10 cellular contexts compared by ENCODE assay signal in genomic region chr2:70965506-70965905, GRCh38. TPM values are rescaled to one million over a fixed set of nuclear protein-coding genes. Genes with fewer than 3 reads are reported as not detected.
DNase-seq lines count a peak whose midpoint lies in the region; ATAC-seq lines count a peak whose summit lies in the region.
"Had no signal": no experiment of that assay in that cellular context is flagged by ENCODE, and none has a peak within 500 bp of the region (broad histone marks: within the 10 kb centered on the region; RNA-seq: fewer than 3 reads in every experiment).

No MANE protein-coding gene starts in this region.

- H3K4me1 ChIP-seq in iPS-20b (ENCODE audit: insufficient read depth, low read length): peaks cover 3% of the 10 kb centered on the region; the same call in 1 of the 2 replicates

- H3K36me3 Mint-ChIP-seq in activated CD4-positive, alpha-beta T cell treated with anti-CD3 and anti-CD28 coated beads for 36 hours (ENCODE audit: low read depth): no peaks in the 10 kb centered on the region
- H3K36me3 Mint-ChIP-seq in activated T-helper 17 cell treated with anti-CD3 and anti-CD28 coated beads, Interleukin-2, amount 50 U/mL, for 72 hours (ENCODE audit: low read depth): no peaks in the 10 kb centered on the region
- H3K36me3 Mint-ChIP-seq in stimulated activated naive B cell treated with anti-CD40 and anti-IgM and Interleukin-4, amounts not matched to agents 10 μg/mL and 1 μg/mL and 100 μg/mL, for 72 hours: no peaks in the 10 kb centered on the region

- intact Hi-C loops in activated CD4-positive, alpha-beta T cell treated with anti-CD3 and anti-CD28 coated beads for 36 hours (cut with DNase I, micrococcal nuclease): loop anchor here (1.0 to 2.0 kb wide), 4 partner anchors 12 to 36 kb away; no protein-coding TSS in a partner anchor

- peaks cover 76% of the 10 kb centered on the region for H3K27me3 ChIP-seq in iPS-20b (ENCODE audit: insufficient read depth, low read length)
- H3K27me3 ChIP-seq: adrenal gland had no signal

- H3K27me3 Mint-ChIP-seq in activated CD4-positive, alpha-beta T cell treated with anti-CD3 and anti-CD28 coated beads for 36 hours: peaks cover 16% of the 10 kb centered on the region
- peaks cover 15% of the 10 kb centered on the region for H3K27me3 Mint-ChIP-seq in activated T-helper 17 cell treated with anti-CD3 and anti-CD28 coated beads, Interleukin-2, amount 50 U/mL, for 72 hours
- H3K27me3 Mint-ChIP-seq in stimulated activated naive B cell treated with anti-CD40 and anti-IgM and Interleukin-4, amounts not matched to agents 10 μg/mL and 1 μg/mL and 100 μg/mL, for 72 hours: peaks cover 43 to 48% of the 10 kb centered on the region in 2 donors

- H3K9me3 ChIP-seq in iPS-20b (ENCODE audit: insufficient read depth, low read depth, low read length): no peaks in the 10 kb centered on the region
- H3K9me3 ChIP-seq: adrenal gland had no signal

- no peaks in the 10 kb centered on the region for H3K9me3 Mint-ChIP-seq in activated CD4-positive, alpha-beta T cell treated with anti-CD3 and anti-CD28 coated beads for 36 hours (ENCODE audit: low read depth)
- no peaks in the 10 kb centered on the region for H3K9me3 Mint-ChIP-seq in activated T-helper 17 cell treated with anti-CD3 and anti-CD28 coated beads, Interleukin-2, amount 50 U/mL, for 72 hours
- H3K9me3 Mint-ChIP-seq in stimulated activated naive B cell treated with anti-CD40 and anti-IgM and Interleukin-4, amounts not matched to agents 10 μg/mL and 1 μg/mL and 100 μg/mL, for 72 hours: no peaks in the 10 kb centered on the region

- DNase-seq in activated CD4-positive, alpha-beta T cell treated with anti-CD3 and anti-CD28 coated beads for 36 hours: no peak
- no peak for DNase-seq in activated CD4-positive, alpha-beta T cell treated with anti-CD3 and anti-CD28 coated beads for 1 hour
- DNase-seq in stimulated activated naive B cell treated with anti-CD40 and anti-IgM and Interleukin-4, amounts not matched to agents 10 μg/mL and 1 μg/mL and 100 μg/mL, for 72 hours: no peak
- no peak for DNase-seq in H4 (ENCODE audit: low spot score)
- no peak for DNase-seq in NCI-H1694 treated with DMSO at 0.1 percent for 48 hours (lab: John Stamatoyannopoulos, UW)
- DNase-seq: NCI-H226 had no signal

- H3K4me3 Mint-ChIP-seq in activated CD4-positive, alpha-beta T cell treated with anti-CD3 and anti-CD28 coated beads for 36 hours: peak overlapping the region; percentile 77
- peak overlapping the region; percentile 80 for H3K4me3 Mint-ChIP-seq in activated T-helper 17 cell treated with anti-CD3 and anti-CD28 coated beads, Interleukin-2, amount 50 U/mL, for 72 hours
- peak overlapping the region; percentile 80 to 87 for H3K4me3 Mint-ChIP-seq in stimulated activated naive B cell treated with anti-CD40 and anti-IgM and Interleukin-4, amounts not matched to agents 10 μg/mL and 1 μg/mL and 100 μg/mL, for 72 hours

- H3K27ac ChIP-seq in iPS-20b (ENCODE audit: low read length): no peak overlapping the region
- H3K27ac ChIP-seq: adrenal gland had no signal

- H3K4me1 Mint-ChIP-seq in activated CD4-positive, alpha-beta T cell treated with anti-CD3 and anti-CD28 coated beads for 36 hours: peaks cover 4% of the 10 kb centered on the region
- H3K4me1 Mint-ChIP-seq in activated T-helper 17 cell treated with anti-CD3 and anti-CD28 coated beads, Interleukin-2, amount 50 U/mL, for 72 hours: peaks cover 5% of the 10 kb centered on the region
- peaks cover 4 to 9% of the 10 kb centered on the region in 2 donors for H3K4me1 Mint-ChIP-seq in stimulated activated naive B cell treated with anti-CD40 and anti-IgM and Interleukin-4, amounts not matched to agents 10 μg/mL and 1 μg/mL and 100 μg/mL, for 72 hours

- H3K36me3 ChIP-seq in iPS-20b (ENCODE audit: insufficient read depth, low read depth, low read length): no peaks in the 10 kb centered on the region
- H3K36me3 ChIP-seq: adrenal gland had no signal

- CTCF ChIA-PET in activated CD4-positive, alpha-beta T cell treated with anti-CD3 and anti-CD28 coated beads for 36 hours (lab: Charles Lee): interaction anchor here (0.6 to 5.8 kb wide), 12 partner anchors 8 to 207 kb away, joined by 3 to 44 read pairs (median 10); partner anchors contain the start of gene ANKRD53

- H3K9ac ChIP-seq in iPS-20b (ENCODE audit: low read depth, low read length): no peak overlapping the region

- peak overlapping the region; percentile 48; the same call in 1 of the 2 replicates for H3K4me3 ChIP-seq in iPS-20b (ENCODE audit: low read length)

- ATAC-seq in activated CD4-positive, alpha-beta T cell treated with anti-CD3 and anti-CD28 coated beads for 36 hours: no peak
- ATAC-seq in activated T-helper 17 cell treated with anti-CD3 and anti-CD28 coated beads, Interleukin-2, amount 50 U/mL, for 72 hours (replicated peaks): no peak
- no peak for ATAC-seq in stimulated activated naive B cell treated with anti-CD40 and anti-IgM and Interleukin-4, amounts not matched to agents 10 μg/mL and 1 μg/mL and 100 μg/mL, for 72 hours (replicated peaks)
- no peak for ATAC-seq in HG03342 (IDR thresholded peaks at IDR 0.05; ENCODE audit: unreplicated experiment)

- POLR2A ChIA-PET in activated CD4-positive, alpha-beta T cell treated with anti-CD3 and anti-CD28 coated beads for 36 hours (lab: Charles Lee): no interaction called here

- H3K27ac Mint-ChIP-seq in activated CD4-positive, alpha-beta T cell treated with anti-CD3 and anti-CD28 coated beads for 36 hours: no peak overlapping the region
- no peak overlapping the region for H3K27ac Mint-ChIP-seq in activated T-helper 17 cell treated with anti-CD3 and anti-CD28 coated beads, Interleukin-2, amount 50 U/mL, for 72 hours
- H3K27ac Mint-ChIP-seq in stimulated activated naive B cell treated with anti-CD40 and anti-IgM and Interleukin-4, amounts not matched to agents 10 μg/mL and 1 μg/mL and 100 μg/mL, for 72 hours: no peak overlapping the region

RNA-seq across cellular contexts. Expression of gene ANKRD53, which starts 12.9 kb away (rescaled TPM):
- total RNA-seq in activated CD4-positive, alpha-beta T cell treated with anti-CD3 and anti-CD28 coated beads for 36 hours: under 1 TPM in 1 of 2 experiments, not detected in 1; 0.14 TPM
- under 1 TPM in 1 of 2 donors, not detected in 1; 0.56 TPM for total RNA-seq in activated T-helper 17 cell treated with anti-CD3 and anti-CD28 coated beads, Interleukin-2, amount 50 U/mL, for 72 hours
- total RNA-seq in H4 (2014; rRNA removed; shearing (Covaris generic)): not detected in 2 replicates

RNA-seq across cellular contexts. Expression of gene TEX261, which starts 29.2 kb away (rescaled TPM):
- total RNA-seq in activated CD4-positive, alpha-beta T cell treated with anti-CD3 and anti-CD28 coated beads for 36 hours: 10 to 100 TPM; 39.1 to 48.5 TPM
- total RNA-seq in activated T-helper 17 cell treated with anti-CD3 and anti-CD28 coated beads, Interleukin-2, amount 50 U/mL, for 72 hours: 10 to 100 TPM; 27.2 to 66.9 TPM
- 45.2 and 51.0 TPM in 2 replicates for total RNA-seq in H4 (2014; rRNA removed; shearing (Covaris generic))

RNA-seq across cellular contexts. Expression of gene ATP6V1B1, which starts 29.8 kb away (rescaled TPM):
- not detected for total RNA-seq in activated CD4-positive, alpha-beta T cell treated with anti-CD3 and anti-CD28 coated beads for 36 hours
- total RNA-seq in activated T-helper 17 cell treated with anti-CD3 and anti-CD28 coated beads, Interleukin-2, amount 50 U/mL, for 72 hours: not detected
- 0.33 and 0.45 TPM in 2 replicates for total RNA-seq in H4 (2014; rRNA removed; shearing (Covaris generic))
